In genomic region chr20:62325172-62325905, GRCh38 we compare ENCODE assay signal across 26 cellular contexts. TPM values are rescaled to one million over a fixed set of nuclear protein-coding genes. Genes with fewer than 3 reads are reported as not detected.
DNase-seq lines count a peak whose midpoint lies in the region; ATAC-seq, FAIRE-seq and TF ChIP-seq lines count a peak whose summit lies in the region.
"Had no signal": no experiment of that assay in that cellular context is flagged by ENCODE, and none has a peak within 500 bp of the region (broad histone marks: within the 10 kb centered on the region; RNA-seq: fewer than 3 reads in every experiment).

No MANE protein-coding gene starts in this region.

- intact Hi-C loops in HepG2 (cut with micrococcal nuclease; ENCODE audit: unreplicated experiment) (no loop called here), right lobe of liver (cut with DNase I) (no loop called here)

- WGBS in HepG2 (ENCODE audit: low lambda C conversion rate): 97% methylated on average over 13 of the region's 14 CpGs
- 97% methylated on average over 5 of the region's 14 CpGs for whole genome bisulfite sequencing in right lobe of liver (ENCODE audit: insufficient coverage, low coverage, low lambda C conversion rate, missing lambda C conversion rate)
- WGBS in mesendoderm (ENCODE audit: extremely low coverage, insufficient coverage, low lambda C conversion rate): no CpG with 5 or more reads among the region's 14 CpGs

- H3K79me2 ChIP-seq in HepG2 (ENCODE audit: insufficient read depth, low read length) (no peaks in the 10 kb centered on the region), mesendoderm (ENCODE audit: control insufficient read depth, insufficient read depth, low read length) (no peaks in the 10 kb centered on the region)

- H3K4me3 ChIP-seq in HepG2 (replicated peaks in 1 of 3; ENCODE audit: insufficient read depth in 1 of 3, low read depth in 2 of 3, low read length in 3 of 3) (no peak overlapping the region), right lobe of liver (no peak overlapping the region), RWPE2 (ENCODE audit: severe bottlenecking) (no peak overlapping the region), mesendoderm (ENCODE audit: low read length) (no peak overlapping the region)
- H3K4me3 ChIP-seq: BLaER1 had no signal

- H4K20me1 ChIP-seq in HepG2 (ENCODE audit: insufficient read depth, low read length): peaks cover 4% of the 10 kb centered on the region; the same call in 1 of the 2 replicates

- H3K4me2 ChIP-seq in HepG2 (ENCODE audit: low read depth, low read length): no peak overlapping the region
- no peak overlapping the region for H3K4me2 ChIP-seq in mesendoderm (ENCODE audit: low read length)
- H3K4me2 ChIP-seq: BLaER1 had no signal

- no peak overlapping the region for H3K56ac ChIP-seq in mesendoderm (ENCODE audit: low read length)

- no peak for DNase-seq in HepG2 (ENCODE audit: low spot score)
- DNase-seq in right lobe of liver: no peak
- DNase-seq in HTR-8/SVneo (ENCODE audit: insufficient read length, low spot score): no peak
- DNase-seq in RWPE2 (ENCODE audit: low spot score): peak; percentile 84
- no peak for DNase-seq in urothelium cell line (ENCODE audit: low spot score)
- DNase-seq in mesendoderm: no peak
- DNase-seq in NCI-H345 treated with DMSO at 0.1 percent for 48 hours (lab: John Stamatoyannopoulos, UW; ENCODE audit: unreplicated experiment): no peak
- DNase-seq in retina: no peak
- DNase-seq: 8988T; ACHN; BE2C; C1 segment of cervical spinal cord; Calu3; CD4-positive, CD25-positive, alpha-beta regulatory T cell; CD8-positive, alpha-beta memory T cell; COR-L47; DMS79 treated with DMSO at 0.1 percent for 48 hours; GF-D8 had no signal

- ATAC-seq in HepG2 (no peak), right lobe of liver (no peak), RWPE2 (ENCODE audit: low read depth) (no peak)

- H4K5ac ChIP-seq in mesendoderm (ENCODE audit: low read length): no peak overlapping the region

- no peak for TF ChIP-seq RAD21 in HepG2 (CRISPR knock-in tag; IDR thresholded peaks at IDR 0.05)

- CTCF ChIA-PET in HepG2 (lab: Yijun Ruan, JAX; ENCODE audit: low intra/inter-chr PET ratio, low total read pairs): no interaction called here

- H2AK5ac ChIP-seq in mesendoderm (ENCODE audit: low read length): no peak overlapping the region

- H3K9me3 ChIP-seq in HepG2 (ENCODE audit: low read length) (no peaks in the 10 kb centered on the region), right lobe of liver (no peaks in the 10 kb centered on the region), RWPE2 (ENCODE audit: severe bottlenecking) (no peaks in the 10 kb centered on the region)
- H3K9me3 ChIP-seq: BE2C, BLaER1 had no signal

- no peak overlapping the region for H3K4ac ChIP-seq in mesendoderm (ENCODE audit: low read depth, low read length)

- H3K27me3 ChIP-seq in HepG2 (ENCODE audit: control insufficient read depth in 1 of 2, insufficient read depth in 2 of 2, low read length in 2 of 2) (no peaks in the 10 kb centered on the region), right lobe of liver (no peaks in the 10 kb centered on the region), RWPE2 (ENCODE audit: insufficient read depth, poor library complexity, severe bottlenecking) (no peaks in the 10 kb centered on the region), mesendoderm (ENCODE audit: insufficient read depth, low read length, poor library complexity) (no peaks in the 10 kb centered on the region)
- H3K27me3 ChIP-seq: BE2C, BLaER1 had no signal

- no peak for TF ChIP-seq POLR2A in HepG2 (IDR thresholded peaks at IDR 0.05; ENCODE audit: insufficient read depth in 1 of 2, low read depth in 2 of 2, low read length in 2 of 2)
- no peak for TF ChIP-seq POLR2A in right lobe of liver (IDR thresholded peaks at IDR 0.05)

- no peaks in the 10 kb centered on the region for H3K79me1 ChIP-seq in mesendoderm (ENCODE audit: low read length)

- no peak overlapping the region for H2BK15ac ChIP-seq in mesendoderm (replicated peaks; ENCODE audit: low read depth)

- FAIRE-seq in HepG2 (lab: Jason Lieb, UNC) (no peak), HTR-8/SVneo (lab: Jason Lieb, UNC) (peak; percentile 90), urothelium cell line (lab: Jason Lieb, UNC) (peak; percentile 37)
- FAIRE-seq: A204.1, D721Med, G401.6, GM12891, GM19239 had no signal

- POLR2A ChIA-PET in HepG2 (lab: Yijun Ruan, JAX): interaction anchor here (0.6 to 1.1 kb wide), 2 partner anchors 43 to 50 kb away, joined by 3 read pairs; no protein-coding TSS in a partner anchor

- peaks cover 60 to 88% of the 10 kb centered on the region in 2 experiments for H3K36me3 ChIP-seq in HepG2 (replicated peaks in 1 of 2; ENCODE audit: control insufficient read depth in 1 of 2, insufficient read depth in 2 of 2, low read length in 2 of 2)
- H3K36me3 ChIP-seq in right lobe of liver: peaks cover 0 to 11% (median 4%) of the 10 kb centered on the region in 4 donors
- H3K36me3 ChIP-seq in RWPE2 (ENCODE audit: low read depth): peaks cover 92% of the 10 kb centered on the region
- peaks cover 3% of the 10 kb centered on the region for H3K36me3 ChIP-seq in mesendoderm (ENCODE audit: control insufficient read depth, insufficient read depth, low read length)
- H3K36me3 ChIP-seq: BE2C had no signal

- H3K23ac ChIP-seq in mesendoderm (ENCODE audit: low read length): no peak overlapping the region

- TF ChIP-seq EP300 in HepG2 (IDR thresholded peaks at IDR 0.05; ENCODE audit: low read depth in 2 of 2, low read length in 2 of 2) (no peak), HepG2 (CRISPR knock-in tag; IDR thresholded peaks at IDR 0.05; ENCODE audit: borderline replicate concordance) (no peak)

- in situ Hi-C loops in HepG2 (cut with HindIII; ENCODE audit: extremely low pct_ligation_motif_present, low pct_unique_long_range_greater_than_20kb): no loop called here

- H3K27ac ChIP-seq in HepG2 (ENCODE audit: extremely low read length, insufficient read depth, low read length) (no peak overlapping the region), right lobe of liver (no peak overlapping the region), RWPE2 (ENCODE audit: poor library complexity, severe bottlenecking) (no peak overlapping the region), mesendoderm (ENCODE audit: low read depth, low read length) (no peak overlapping the region)
- H3K27ac ChIP-seq: BLaER1 had no signal

- no peak overlapping the region for H2BK5ac ChIP-seq in mesendoderm (ENCODE audit: low read length)

- no peak overlapping the region for H4K8ac ChIP-seq in mesendoderm (ENCODE audit: low read depth, low read length)

- H2BK120ac ChIP-seq in mesendoderm (ENCODE audit: low read depth, low read length): no peak overlapping the region

- TF ChIP-seq CTCF in HepG2 (CRISPR knock-in tag; IDR thresholded peaks at IDR 0.05): no peak
- no peak for TF ChIP-seq CTCF in right lobe of liver (IDR thresholded peaks at IDR 0.05)
- no peak for TF ChIP-seq CTCF in RWPE2 (IDR thresholded peaks at IDR 0.05; ENCODE audit: poor library complexity, severe bottlenecking)

- no peak overlapping the region for H3K18ac ChIP-seq in mesendoderm (ENCODE audit: low read length)

- no TSS peak for BruUV-seq in HepG2 (replicated peaks; lab: Mats Ljungman, UMichigan)

- H3K4me1 ChIP-seq in HepG2 (ENCODE audit: insufficient read depth, low read length) (no peaks in the 10 kb centered on the region), right lobe of liver (peaks cover 0 to 7% (median 0%) of the 10 kb centered on the region in 4 donors), RWPE2 (ENCODE audit: insufficient read depth, poor library complexity, severe bottlenecking) (no peaks in the 10 kb centered on the region), mesendoderm (ENCODE audit: control insufficient read depth, low read depth, low read length) (no peaks in the 10 kb centered on the region)
- H3K4me1 ChIP-seq: BE2C had no signal

- H3K9ac ChIP-seq in HepG2 (ENCODE audit: insufficient read depth, low read depth, low read length): no peak overlapping the region
- no peak overlapping the region for H3K9ac ChIP-seq in mesendoderm (ENCODE audit: low read length)
- H3K9ac ChIP-seq: BLaER1 had no signal

- no peak overlapping the region for H2AFZ ChIP-seq in HepG2 (ENCODE audit: low read length)

RNA-seq across cellular contexts. Expression of gene ADRM1, which starts 22.5 kb away (rescaled TPM):
- 143 and 154 TPM in 2 replicates for total RNA-seq in HepG2 (2016; rRNA removed; fragmentation: Illumina TruSeq; extraction: Trizol)
- total RNA-seq in HepG2 (2016; cell fraction: cytosol; rRNA removed; fragmentation: Illumina TruSeq; extraction: Trizol; ENCODE audit: low read depth): 51.6 and 53.2 TPM in 2 replicates
- 149 and 159 TPM in 2 replicates for total RNA-seq in HepG2 (2016; cell fraction: insoluble cytoplasmic fraction; rRNA removed; fragmentation: Illumina TruSeq; extraction: Trizol)
- 59.3 and 62.8 TPM in 2 replicates for total RNA-seq in HepG2 (2016; cell fraction: membrane; rRNA removed; fragmentation: Illumina TruSeq; extraction: Trizol)
- total RNA-seq in HepG2 (2016; cell fraction: nucleus; rRNA removed; fragmentation: Illumina TruSeq; extraction: Trizol): 76.2 and 86.5 TPM in 2 replicates
- polyA plus RNA-seq in HepG2 (2011; rRNA removed): 92.9 and 106 TPM in 2 replicates
- 90.4 and 144 TPM in 2 replicates for polyA plus RNA-seq in HepG2 (2011; cell fraction: cytosol; rRNA removed)
- polyA plus RNA-seq in HepG2 (2011; cell fraction: nucleus; rRNA removed): 158 and 185 TPM in 2 replicates
- polyA plus RNA-seq in HepG2 (2012): 62.1 and 86.3 TPM in 2 replicates
- polyA plus RNA-seq in HepG2 (2016; cell fraction: cytosol; fragmentation: Illumina TruSeq; extraction: Trizol; ENCODE audit: low read depth): 50.3 and 52.6 TPM in 2 replicates
- 185 and 189 TPM in 2 replicates for polyA plus RNA-seq in HepG2 (2016; cell fraction: insoluble cytoplasmic fraction; fragmentation: Illumina TruSeq; extraction: Trizol; ENCODE audit: low read depth)
- 54.2 and 55.6 TPM in 2 replicates for polyA plus RNA-seq in HepG2 (2016; cell fraction: membrane; fragmentation: Illumina TruSeq; extraction: Trizol; ENCODE audit: low read depth)
- 165 and 171 TPM in 2 replicates for polyA plus RNA-seq in HepG2 (2016; cell fraction: nucleus; fragmentation: Illumina TruSeq; extraction: Trizol; ENCODE audit: insufficient read depth, low read depth)
- polyA minus RNA-seq in HepG2 (2011; rRNA and poly(A)+ RNA removed; ENCODE audit: low replicate concordance): 92.6 and 107 TPM in 2 replicates
- 50.7 and 55.0 TPM in 2 replicates for polyA minus RNA-seq in HepG2 (2011; cell fraction: cytosol; rRNA and poly(A)+ RNA removed)
- polyA minus RNA-seq in HepG2 (2011; cell fraction: nucleus; rRNA and poly(A)+ RNA removed): 47.2 and 49.4 TPM in 2 replicates
- 100 to 1,000 TPM in 2 of 6 experiments, 10 to 100 TPM in 4; 49.5 to 139 (median 55.7) TPM for total RNA-seq in right lobe of liver
- 166 TPM for polyA plus RNA-seq in mesendoderm (2013, experiment 1 of 2)
- 164 TPM for polyA plus RNA-seq in mesendoderm (2013, experiment 2 of 2)

RNA-seq across cellular contexts. Expression of gene LAMA5, which starts 41.8 kb away (rescaled TPM):
- total RNA-seq in HepG2 (2016; rRNA removed; fragmentation: Illumina TruSeq; extraction: Trizol): 28.5 and 44.7 TPM in 2 replicates
- 32.2 and 40.1 TPM in 2 replicates for total RNA-seq in HepG2 (2016; cell fraction: cytosol; rRNA removed; fragmentation: Illumina TruSeq; extraction: Trizol; ENCODE audit: low read depth)
- 24.0 and 53.5 TPM in 2 replicates for total RNA-seq in HepG2 (2016; cell fraction: insoluble cytoplasmic fraction; rRNA removed; fragmentation: Illumina TruSeq; extraction: Trizol)
- 23.5 and 24.2 TPM in 2 replicates for total RNA-seq in HepG2 (2016; cell fraction: membrane; rRNA removed; fragmentation: Illumina TruSeq; extraction: Trizol)
- 108 and 131 TPM in 2 replicates for total RNA-seq in HepG2 (2016; cell fraction: nucleus; rRNA removed; fragmentation: Illumina TruSeq; extraction: Trizol)
- 21.0 and 22.7 TPM in 2 replicates for polyA plus RNA-seq in HepG2 (2011; rRNA removed)
- 9.5 and 17.6 TPM in 2 replicates for polyA plus RNA-seq in HepG2 (2011; cell fraction: cytosol; rRNA removed)
- polyA plus RNA-seq in HepG2 (2011; cell fraction: nucleus; rRNA removed): 504 and 754 TPM in 2 replicates
- polyA plus RNA-seq in HepG2 (2012): 96.2 and 135 TPM in 2 replicates
- polyA plus RNA-seq in HepG2 (2016; cell fraction: cytosol; fragmentation: Illumina TruSeq; extraction: Trizol; ENCODE audit: low read depth): 12.5 and 12.7 TPM in 2 replicates
- polyA plus RNA-seq in HepG2 (2016; cell fraction: insoluble cytoplasmic fraction; fragmentation: Illumina TruSeq; extraction: Trizol; ENCODE audit: low read depth): 34.3 and 49.3 TPM in 2 replicates
- 14.2 and 17.2 TPM in 2 replicates for polyA plus RNA-seq in HepG2 (2016; cell fraction: membrane; fragmentation: Illumina TruSeq; extraction: Trizol; ENCODE audit: low read depth)
- polyA plus RNA-seq in HepG2 (2016; cell fraction: nucleus; fragmentation: Illumina TruSeq; extraction: Trizol; ENCODE audit: insufficient read depth, low read depth): 598 and 620 TPM in 2 replicates
- polyA minus RNA-seq in HepG2 (2011; rRNA and poly(A)+ RNA removed; ENCODE audit: low replicate concordance): 26.2 and 35.7 TPM in 2 replicates
- 23.2 and 27.1 TPM in 2 replicates for polyA minus RNA-seq in HepG2 (2011; cell fraction: cytosol; rRNA and poly(A)+ RNA removed)
- polyA minus RNA-seq in HepG2 (2011; cell fraction: nucleus; rRNA and poly(A)+ RNA removed): 70.0 and 71.2 TPM in 2 replicates
- 10 to 100 TPM; 30.3 to 80.8 (median 47.1) TPM for total RNA-seq in right lobe of liver
- polyA plus RNA-seq in mesendoderm (2013, experiment 1 of 2): 39.1 TPM
- 37.2 TPM for polyA plus RNA-seq in mesendoderm (2013, experiment 2 of 2)
- polyA plus RNA-seq: CD14-positive monocyte; CD4-positive, alpha-beta memory T cell; CD8-positive, alpha-beta memory T cell had no signal
